Comparison of ENCODE assay signal across 1 cellular context in genomic region chr10:61836233-61836887, GRCh38.
TF ChIP-seq lines count a peak whose summit lies in the region.

No MANE protein-coding gene starts in this region.

TF ChIP-seq in GM12878, 131 proteins besides CTCF, POLR2A, EP300 and RAD21 (continued from another document):
- no peak for TF ChIP-seq ATF2 (IDR thresholded peaks at IDR 0.05; ENCODE audit: low read length)
